Comparison of ENCODE assay signal across 8 cellular contexts in genomic region chr14:95515523-95516517, GRCh38. TPM values are rescaled to one million over a fixed set of nuclear protein-coding genes. Genes with fewer than 3 reads are reported as not detected.
A peak's percentile ranks its signal among the peaks of the same experiment; 100 is the strongest.
DNase-seq lines count a peak whose midpoint lies in the region; ATAC-seq and TF ChIP-seq lines count a peak whose summit lies in the region.

No MANE protein-coding gene starts in this region.

- POLR2A ChIA-PET in activated naive CD8-positive, alpha-beta T cell treated with anti-CD3 and anti-CD28 coated beads, Interleukin-2, amount 10 ng/mL, durations not matched to agents 7 days and 5 days (lab: Charles Lee): interaction anchor here (1.0 to 4.4 kb wide), 8 partner anchors 8 to 53 kb away, joined by 3 to 36 read pairs (median 7); partner anchors contain the start of gene GLRX5

- peak overlapping the region; percentile 70 for H3K4me2 ChIP-seq in DOHH2 (ENCODE audit: low read length)

- H3K79me2 ChIP-seq in DOHH2 (ENCODE audit: control insufficient read depth, low read length): no peaks in the 10 kb centered on the region

- peaks cover 22% of the 10 kb centered on the region for H3K36me3 Mint-ChIP-seq in activated naive CD8-positive, alpha-beta T cell treated with anti-CD3 and anti-CD28 coated beads, Interleukin-2, amount 10 ng/mL, durations not matched to agents 7 days and 5 days

- H3K27ac Mint-ChIP-seq in activated naive CD8-positive, alpha-beta T cell treated with anti-CD3 and anti-CD28 coated beads, Interleukin-2, amount 10 ng/mL, durations not matched to agents 7 days and 5 days: peak overlapping the region; percentile 87

- H3K9me3 Mint-ChIP-seq in activated naive CD8-positive, alpha-beta T cell treated with anti-CD3 and anti-CD28 coated beads, Interleukin-2, amount 10 ng/mL, durations not matched to agents 7 days and 5 days: no peaks in the 10 kb centered on the region

- WGBS in HUES64: 9% methylated on average over 48 of the region's 48 CpGs
- 3% methylated on average over 48 of the region's 48 CpGs for WGBS in right cardiac atrium

- peak; percentile 84 for DNase-seq in activated naive CD8-positive, alpha-beta T cell treated with anti-CD3 and anti-CD28 coated beads, Interleukin-2, amount 10 ng/mL, durations not matched to agents 7 days and 5 days
- DNase-seq in right cardiac atrium (peak; percentile 79 to 92 (median 92)), gastrocnemius medialis (peak in 1 of 2 donors; percentile 64), NCI-H226 (no peak)

- peak; percentile 78 for ATAC-seq in GM21390 (IDR thresholded peaks at IDR 0.05; ENCODE audit: unreplicated experiment)
- peak; percentile 80 for ATAC-seq in SK-N-SH treated with all-trans-retinoic acid at 6 μM for 48 hours
- ATAC-seq in activated naive CD8-positive, alpha-beta T cell treated with anti-CD3 and anti-CD28 coated beads, Interleukin-2, amount 10 ng/mL, durations not matched to agents 7 days and 5 days (ENCODE audit: low read depth): peak; percentile 85
- peak; percentile 64 to 66 for ATAC-seq in right cardiac atrium
- peak; percentile 49 for ATAC-seq in gastrocnemius medialis

- H3K4me3 ChIP-seq in DOHH2 (ENCODE audit: low read length) (peak overlapping the region; percentile 62), HUES64 (ENCODE audit: low read length) (peak overlapping the region; percentile 51), right cardiac atrium (ENCODE audit: low read length) (peak overlapping the region; percentile 77), gastrocnemius medialis (peak overlapping the region; percentile 64 to 78 (median 70))

- H3K27ac ChIP-seq in DOHH2 (ENCODE audit: low read depth, low read length): no peak overlapping the region
- H3K27ac ChIP-seq in HUES64 (ENCODE audit: low read depth, low read length): no peak overlapping the region
- H3K27ac ChIP-seq in right cardiac atrium (ENCODE audit: low read length): peak overlapping the region; percentile 58
- H3K27ac ChIP-seq in gastrocnemius medialis: peak overlapping the region; percentile 69 to 73 (median 72)

- intact Hi-C loops in right cardiac atrium (cut with DNase I): no loop called here
- intact Hi-C loops in gastrocnemius medialis (cut with DNase I; ENCODE audit: low total_unique reads): loop anchor here (5.0 kb wide), 1 partner anchor 34 kb away; no protein-coding TSS in a partner anchor

- no peaks in the 10 kb centered on the region for H3K27me3 Mint-ChIP-seq in activated naive CD8-positive, alpha-beta T cell treated with anti-CD3 and anti-CD28 coated beads, Interleukin-2, amount 10 ng/mL, durations not matched to agents 7 days and 5 days

- peaks cover 59% of the 10 kb centered on the region for H3K4me1 Mint-ChIP-seq in activated naive CD8-positive, alpha-beta T cell treated with anti-CD3 and anti-CD28 coated beads, Interleukin-2, amount 10 ng/mL, durations not matched to agents 7 days and 5 days

- H3K27me3 ChIP-seq in DOHH2 (ENCODE audit: control insufficient read depth, low read length) (peaks cover 46% of the 10 kb centered on the region), HUES64 (ENCODE audit: insufficient read depth, low read length) (peaks cover 53% of the 10 kb centered on the region), right cardiac atrium (ENCODE audit: control insufficient read depth, insufficient read depth) (no peaks in the 10 kb centered on the region), gastrocnemius medialis (no peaks in the 10 kb centered on the region)

- H3K9me2 ChIP-seq in DOHH2 (replicated peaks; ENCODE audit: control insufficient read depth, low read length): no peaks in the 10 kb centered on the region

- peaks cover 36% of the 10 kb centered on the region for H3K4me1 ChIP-seq in DOHH2 (ENCODE audit: control insufficient read depth, low read length)
- peaks cover 12% of the 10 kb centered on the region; the same call in 1 of the 2 replicates for H3K4me1 ChIP-seq in HUES64 (ENCODE audit: insufficient read depth, low read length)
- peaks cover 32% of the 10 kb centered on the region for H3K4me1 ChIP-seq in right cardiac atrium (ENCODE audit: control insufficient read depth, insufficient read depth, low read length)
- H3K4me1 ChIP-seq in gastrocnemius medialis: peaks cover 49 to 53% of the 10 kb centered on the region in 2 donors

- peak overlapping the region; percentile 92 for H3K4me3 Mint-ChIP-seq in activated naive CD8-positive, alpha-beta T cell treated with anti-CD3 and anti-CD28 coated beads, Interleukin-2, amount 10 ng/mL, durations not matched to agents 7 days and 5 days

- H3K9ac ChIP-seq in HUES64 (ENCODE audit: low read depth, low read length): no peak overlapping the region

- no peaks in the 10 kb centered on the region for H4K20me1 ChIP-seq in DOHH2 (ENCODE audit: control insufficient read depth, insufficient read depth, low read depth, low read length)

- in situ Hi-C loops in gastrocnemius medialis (cut with MboI; ENCODE audit: low sequenced_read_pairs in 4 of 4): no loop called here

- H3F3A ChIP-seq in DOHH2 (ENCODE audit: control insufficient read depth, insufficient read depth): no peaks in the 10 kb centered on the region

- TF ChIP-seq POLR2A in gastrocnemius medialis (IDR thresholded peaks at IDR 0.05): peak in 1 of 2 donors; percentile 13

- TF ChIP-seq CTCF in DOHH2 (IDR thresholded peaks at IDR 0.05; ENCODE audit: low read depth, low read length, poor library complexity, severe bottlenecking) (peak; percentile 47), gastrocnemius medialis (IDR thresholded peaks at IDR 0.05 in 4 of 5, conservative IDR thresholded peaks at IDR 0.05 in 1 of 5) (peak; percentile 30 to 60 (median 43))

- H3K36me3 ChIP-seq in DOHH2 (ENCODE audit: control insufficient read depth, low read length) (no peaks in the 10 kb centered on the region), HUES64 (ENCODE audit: insufficient read depth, low read length) (no peaks in the 10 kb centered on the region), gastrocnemius medialis (no peaks in the 10 kb centered on the region)

- H3K9me3 ChIP-seq in DOHH2 (ENCODE audit: control insufficient read depth, insufficient read depth, low read length) (no peaks in the 10 kb centered on the region), HUES64 (ENCODE audit: insufficient read depth, low read depth, low read length) (no peaks in the 10 kb centered on the region), right cardiac atrium (ENCODE audit: control insufficient read depth, low read length) (no peaks in the 10 kb centered on the region), gastrocnemius medialis (no peaks in the 10 kb centered on the region)

TF ChIP-seq in SK-N-SH treated with all-trans-retinoic acid at 6 μM for 48 hours, 23 proteins besides CTCF, POLR2A, EP300 and RAD21:
- peak; percentile 23; the same call in 1 of the 2 replicates for TF ChIP-seq PATZ1 (CRISPR knock-in tag; IDR thresholded peaks at IDR 0.05; ENCODE audit: borderline replicate concordance)
- TF ChIP-seq TOX (CRISPR knock-in tag; IDR thresholded peaks at IDR 0.05; ENCODE audit: borderline replicate concordance): no peak

RNA-seq across cellular contexts. Expression of gene SYNE3, which starts 0.6 kb away (rescaled TPM):
- 0.10 TPM for polyA plus RNA-seq in HUES64 (2013, experiment 1 of 2)
- polyA plus RNA-seq in HUES64 (2013, experiment 2 of 2): 0.13 TPM
- total RNA-seq in activated naive CD8-positive, alpha-beta T cell treated with anti-CD3 and anti-CD28 coated beads, Interleukin-2, amount 10 ng/mL, durations not matched to agents 7 days and 5 days: 10 to 100 TPM; 79.0 to 79.1 TPM
- 10 to 100 TPM; 12.1 to 18.0 (median 14.8) TPM for total RNA-seq in right cardiac atrium
- 5.2 TPM for polyA plus RNA-seq in right cardiac atrium
- 1 to 10 TPM; 4.7 to 7.1 (median 5.1) TPM for total RNA-seq in gastrocnemius medialis

RNA-seq across cellular contexts. Expression of gene GLRX5, which starts 19.0 kb away (rescaled TPM):
- 63.1 TPM for polyA plus RNA-seq in HUES64 (2013, experiment 1 of 2)
- polyA plus RNA-seq in HUES64 (2013, experiment 2 of 2): 67.1 TPM
- 10 to 100 TPM; 33.8 to 34.7 TPM for total RNA-seq in activated naive CD8-positive, alpha-beta T cell treated with anti-CD3 and anti-CD28 coated beads, Interleukin-2, amount 10 ng/mL, durations not matched to agents 7 days and 5 days
- total RNA-seq in right cardiac atrium (10 to 100 TPM; 78.1 to 82.4 (median 78.7) TPM), gastrocnemius medialis (10 to 100 TPM; 28.0 to 83.2 (median 74.0) TPM)
- 111 TPM for polyA plus RNA-seq in right cardiac atrium

Comparison
In these comparisons a context has a peak if more than half of its experiments do, and no peak if none do; other contexts are left out.
1. H3K27ac ChIP-seq: peak in right cardiac atrium (single experiment) and gastrocnemius medialis (4 of 4); none in DOHH2 (single experiment) and HUES64 (single experiment).
2. RNA of gene SYNE3, which starts 0.6 kb away (total RNA-seq): 79.0 to 79.1 TPM in activated naive CD8-positive, alpha-beta T cell treated with anti-CD3 and anti-CD28 coated beads, Interleukin-2, amount 10 ng/mL, durations not matched to agents 7 days and 5 days; 12.1 to 18.0 TPM in right cardiac atrium and 4.7 to 7.1 TPM in gastrocnemius medialis; every median in the first group is over 4 times any median in the second.
3. Peak in every context shown above with its lines, with median percentiles within 50 percentile points of each other: H3K4me3 ChIP-seq and ATAC-seq.